ENCODE assay signal across 8 cellular contexts in genomic region chr5:58635416-58635815, GRCh38. TPM values are rescaled to one million over a fixed set of nuclear protein-coding genes. Genes with fewer than 3 reads are reported as not detected.
"Had no signal": no experiment of that assay in that cellular context is flagged by ENCODE, and none has a peak within 500 bp of the region (broad histone marks: within the 10 kb centered on the region; RNA-seq: fewer than 3 reads in every experiment).

No MANE protein-coding gene starts in this region.

- H3K27ac ChIP-seq: GM23248 had no signal

- DNase-seq: GM23248, GOT3, H7, HFFc6, IMR-90, KG1 had no signal

- H3K4me3 ChIP-seq: GM23248, HAP-1, K562 had no signal

- H3K4me1 ChIP-seq: HAP-1 had no signal

- H3K9ac ChIP-seq: GM23248 had no signal

- H3K36me3 ChIP-seq: HAP-1 had no signal

- H3K9me3 ChIP-seq: HAP-1 had no signal

RNA-seq across cellular contexts. Expression of gene RAB3C, which starts 52.5 kb away (rescaled TPM):
- polyA plus RNA-seq: GM23248, IMR-90, K562 had no signal
